18 cellular contexts compared by ENCODE assay signal in genomic region chr19:33054623-33055022, GRCh38. TPM values are rescaled to one million over a fixed set of nuclear protein-coding genes. Genes with fewer than 3 reads are reported as not detected.
DNase-seq lines count a peak whose midpoint lies in the region; ATAC-seq, FAIRE-seq and TF ChIP-seq lines count a peak whose summit lies in the region.
"Had no signal": no experiment of that assay in that cellular context is flagged by ENCODE, and none has a peak within 500 bp of the region (broad histone marks: within the 10 kb centered on the region; RNA-seq: fewer than 3 reads in every experiment).

No MANE protein-coding gene starts in this region.

- FAIRE-seq in A549 (lab: Jason Lieb, UNC), result peak; percentile 98
- FAIRE-seq: keratinocyte had no signal

- H3K27ac ChIP-seq in A549 (peak overlapping the region; percentile 53 to 77), body of pancreas (peak overlapping the region in 3 of 4 donors; percentile 64 to 87 (median 70))
- H3K27ac ChIP-seq: coronary artery, thoracic aorta had no signal

- H3K4me1 ChIP-seq in A549 (peaks cover 74% of the 10 kb centered on the region), body of pancreas (peaks cover 54% of the 10 kb centered on the region), mucosa of descending colon (ENCODE audit: low read depth) (peaks cover 39% of the 10 kb centered on the region)

- H3K4me3 ChIP-seq in A549, result no peak overlapping the region
- H3K4me3 ChIP-seq in body of pancreas, result no peak overlapping the region
- no peak overlapping the region for H3K4me3 ChIP-seq in mucosa of descending colon
- H3K4me3 ChIP-seq: coronary artery, thoracic aorta had no signal

- CTCF ChIA-PET in A549 (lab: Yijun Ruan, JAX), result interaction anchor here (0.7 to 3.6 kb wide), 4 partner anchors 45 to 130 kb away, joined by 3 to 16 read pairs (median 4); no protein-coding TSS in a partner anchor

- H3K27me3 ChIP-seq in body of pancreas, result no peaks in the 10 kb centered on the region

- peak in 1 of 2 experiments; percentile 14; a peak in 1 of 5 replicates for TF ChIP-seq EP300 in A549 (IDR thresholded peaks at IDR 0.05)
- no peak for TF ChIP-seq EP300 in Ishikawa (IDR thresholded peaks at IDR 0.05; ENCODE audit: borderline replicate concordance)

- DNase-seq in A549 (ENCODE audit: low read depth in 1 of 2, low spot score in 1 of 2) (peak in 1 of 2 experiments; percentile 85), body of pancreas (peak; percentile 55 to 80 (median 69)), mucosa of descending colon (peak; percentile 91 to 97 (median 94)), DMS79 treated with DMSO at 0.1 percent for 48 hours (lab: John Stamatoyannopoulos, UW) (no peak), hepatic stellate cell (ENCODE audit: low spot score) (no peak), SIG-M5 (lab: John Stamatoyannopoulos, UW) (no peak)
- DNase-seq: activated CD8-positive, alpha-beta T cell treated with anti-CD3 and anti-CD28 coated beads, Interleukin-2, amount 10 ng/mL, durations not matched to agents 7 days and 5 days; activated effector memory CD4-positive, alpha-beta T cell treated with anti-CD3 and anti-CD28 coated beads, Interleukin-2, amount 50 U/mL, for 16 hours; aorta; DMS 273 treated with DMSO at 0.1 percent for 48 hours; head of caudate nucleus; naive B cell had no signal

- POLR2A ChIA-PET in A549 (lab: Yijun Ruan, JAX), result interaction anchor here (1.2 to 2.0 kb wide), 2 partner anchors 10 to 13 kb away, joined by 6 to 16 read pairs; partner anchors contain the start of gene RHPN2

- ATAC-seq in A549, result peak; percentile 19 to 58
- ATAC-seq in body of pancreas, result peak; percentile 56
- ATAC-seq in mucosa of descending colon, result peak; percentile 80
- no peak for ATAC-seq in GM18520 (IDR thresholded peaks at IDR 0.05; ENCODE audit: unreplicated experiment)
- ATAC-seq: activated CD8-positive, alpha-beta T cell treated with anti-CD3 and anti-CD28 coated beads, Interleukin-2, amount 10 ng/mL, durations not matched to agents 7 days and 5 days; SK-N-SH treated with all-trans-retinoic acid at 6 μM for 48 hours had no signal

- H3K4me2 ChIP-seq in A549, result peak overlapping the region; percentile 45

- TF ChIP-seq POLR2A in A549 (IDR thresholded peaks at IDR 0.05; ENCODE audit: low read length) (no peak), body of pancreas (IDR thresholded peaks at IDR 0.05) (peak in 1 of 3 donors; percentile 10)

- intact Hi-C loops in body of pancreas (cut with DNase I), result no loop called here
- intact Hi-C loops in mucosa of descending colon (cut with DNase I, micrococcal nuclease), result no loop called here

- TF ChIP-seq RAD21 in A549 (conservative IDR thresholded peaks at IDR 0.05 in 1 of 2, IDR thresholded peaks at IDR 0.05 in 1 of 2) (0 out of 5 replicates have a peak, but pooled peaks of 1 of the 2 experiments have one; percentile 18), Ishikawa (IDR thresholded peaks at IDR 0.05; ENCODE audit: low read depth) (no peak)

- 42% methylated on average over 8 of the region's 8 CpGs for WGBS in A549 (ENCODE audit: missing lambda C conversion rate)
- 45 to 59% methylated on average over 3 to 8 of the region's 8 CpGs for WGBS in body of pancreas, 2 donors

- H3K36me3 ChIP-seq in body of pancreas (replicated peaks in 1 of 2; ENCODE audit: insufficient read depth in 1 of 2, low read depth in 2 of 2), result no peaks in the 10 kb centered on the region
- H3K36me3 ChIP-seq in mucosa of descending colon (ENCODE audit: low read depth), result no peaks in the 10 kb centered on the region
- H3K36me3 ChIP-seq: thoracic aorta had no signal

- H3K9me3 ChIP-seq in A549, result no peaks in the 10 kb centered on the region
- H3K9me3 ChIP-seq in body of pancreas, result no peaks in the 10 kb centered on the region
- no peaks in the 10 kb centered on the region for H3K9me3 ChIP-seq in mucosa of descending colon
- H3K9me3 ChIP-seq: thoracic aorta had no signal

- no peak for TF ChIP-seq CTCF in A549 (IDR thresholded peaks at IDR 0.05)
- no peak for TF ChIP-seq CTCF in body of pancreas (IDR thresholded peaks at IDR 0.05)
- TF ChIP-seq CTCF in mucosa of descending colon (IDR thresholded peaks at IDR 0.05), result no peak

TF ChIP-seq in A549, 52 proteins besides CTCF, POLR2A, EP300 and RAD21:
- TF ChIP-seq NFE2L2 (conservative IDR thresholded peaks at IDR 0.05; ENCODE audit: low read length) (no peak), POLR2AphosphoS2 (conservative IDR thresholded peaks at IDR 0.05; ENCODE audit: low read length) (0 out of 2 replicates have a peak, but pooled peaks have one; percentile 35), USF2 (IDR thresholded peaks at IDR 0.05) (peak; percentile 70), FOSL2 (IDR thresholded peaks at IDR 0.05) (0 out of 2 replicates have a peak, but pooled peaks have one; percentile 33), FOSL2 (CRISPR knock-in tag; IDR thresholded peaks at IDR 0.05) (peak; percentile 61)
- TF ChIP-seq, protein P1, sequence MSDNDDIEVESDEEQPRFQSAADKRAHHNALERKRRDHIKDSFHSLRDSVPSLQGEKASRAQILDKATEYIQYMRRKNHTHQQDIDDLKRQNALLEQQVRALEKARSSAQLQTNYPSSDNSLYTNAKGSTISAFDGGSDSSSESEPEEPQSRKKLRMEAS (IDR thresholded peaks at IDR 0.05), result 0 out of 2 replicates have a peak, but pooled peaks have one; percentile 22
- TF ChIP-seq, protein P2, sequence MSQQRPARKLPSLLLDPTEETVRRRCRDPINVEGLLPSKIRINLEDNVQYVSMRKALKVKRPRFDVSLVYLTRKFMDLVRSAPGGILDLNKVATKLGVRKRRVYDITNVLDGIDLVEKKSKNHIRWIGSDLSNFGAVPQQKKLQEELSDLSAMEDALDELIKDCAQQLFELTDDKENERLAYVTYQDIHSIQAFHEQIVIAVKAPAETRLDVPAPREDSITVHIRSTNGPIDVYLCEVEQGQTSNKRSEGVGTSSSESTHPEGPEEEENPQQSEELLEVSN (IDR thresholded peaks at IDR 0.05; ENCODE audit: borderline replicate concordance, low read depth), result no peak
TF ChIP-seq in A549: peak in this region for 4.

TF ChIP-seq in Ishikawa, 13 proteins besides CTCF, POLR2A, EP300 and RAD21:
- TF ChIP-seq CREB1 (IDR thresholded peaks at IDR 0.05; ENCODE audit: low read depth), result no peak
- TF ChIP-seq REST (IDR thresholded peaks at IDR 0.05; ENCODE audit: low read depth), result no peak
- peak; percentile 43; the same call in 1 of the 2 replicates for TF ChIP-seq NFIC (IDR thresholded peaks at IDR 0.05)
- TF ChIP-seq ZBTB7A (IDR thresholded peaks at IDR 0.05; ENCODE audit: low read depth), result no peak
- TF ChIP-seq, protein P1 (IDR thresholded peaks at IDR 0.05), result no peak
- TF ChIP-seq USF1 (IDR thresholded peaks at IDR 0.05), result 0 out of 2 replicates have a peak, but pooled peaks have one; percentile 11
- no peak for TF ChIP-seq FOXM1 (IDR thresholded peaks at IDR 0.05; ENCODE audit: borderline replicate concordance, low read depth)

RNA-seq across cellular contexts. Expression of gene RHPN2, which starts 10.1 kb away (rescaled TPM):
- polyA plus RNA-seq in A549 (2011; rRNA removed), result 140 and 162 TPM in 2 replicates
- 72.5 and 85.3 TPM in 2 replicates for polyA plus RNA-seq in A549 (2012; cell fraction: cytosol; rRNA removed)
- polyA plus RNA-seq in A549 (2012; cell fraction: nucleus; rRNA removed), result 98.3 and 107 TPM in 2 replicates
- 55.4 to 68.1 TPM (median 60.5 TPM) in 3 replicates for polyA plus RNA-seq in A549 (2017; fragmentation: RNase III; extraction: RNeasy Plus Mini Kit Qiagen cat#74134 plus additional on column Dnase treatment)
- 113 and 114 TPM in 2 replicates for polyA minus RNA-seq in A549 (2011; rRNA and poly(A)+ RNA removed)
- total RNA-seq in body of pancreas, result 10 to 100 TPM; 11.2 to 54.4 TPM
- 10 to 100 TPM; 37.3 to 72.7 (median 68.3) TPM for total RNA-seq in mucosa of descending colon

RNA-seq across cellular contexts. Expression of gene GPATCH1, which starts 26.4 kb away (rescaled TPM):
- polyA plus RNA-seq in A549 (2011; rRNA removed) (19.0 and 24.2 TPM in 2 replicates), A549 (2017; fragmentation: RNase III; extraction: RNeasy Plus Mini Kit Qiagen cat#74134 plus additional on column Dnase treatment) (12.1 to 15.4 TPM (median 13.9 TPM) in 3 replicates)
- polyA plus RNA-seq in A549 (2012; cell fraction: cytosol; rRNA removed), result 13.1 and 16.7 TPM in 2 replicates
- polyA plus RNA-seq in A549 (2012; cell fraction: nucleus; rRNA removed), result 17.5 and 18.1 TPM in 2 replicates
- polyA minus RNA-seq in A549 (2011; rRNA and poly(A)+ RNA removed), result 29.8 and 38.2 TPM in 2 replicates
- total RNA-seq in body of pancreas (1 to 10 TPM; 6.6 to 7.0 TPM), mucosa of descending colon (10 to 100 TPM; 11.9 to 12.4 (median 11.9) TPM)

Comparison
In these comparisons a context has a peak if more than half of its experiments do, and no peak if none do; other contexts are left out.
1. DNase-seq: peak in body of pancreas (4 of 4) and mucosa of descending colon (3 of 3); none in DMS79 treated with DMSO at 0.1 percent for 48 hours (single experiment), hepatic stellate cell (single experiment) and SIG-M5 (single experiment).